28 cellular contexts compared by ENCODE assay signal in the genomic region with DNA sequence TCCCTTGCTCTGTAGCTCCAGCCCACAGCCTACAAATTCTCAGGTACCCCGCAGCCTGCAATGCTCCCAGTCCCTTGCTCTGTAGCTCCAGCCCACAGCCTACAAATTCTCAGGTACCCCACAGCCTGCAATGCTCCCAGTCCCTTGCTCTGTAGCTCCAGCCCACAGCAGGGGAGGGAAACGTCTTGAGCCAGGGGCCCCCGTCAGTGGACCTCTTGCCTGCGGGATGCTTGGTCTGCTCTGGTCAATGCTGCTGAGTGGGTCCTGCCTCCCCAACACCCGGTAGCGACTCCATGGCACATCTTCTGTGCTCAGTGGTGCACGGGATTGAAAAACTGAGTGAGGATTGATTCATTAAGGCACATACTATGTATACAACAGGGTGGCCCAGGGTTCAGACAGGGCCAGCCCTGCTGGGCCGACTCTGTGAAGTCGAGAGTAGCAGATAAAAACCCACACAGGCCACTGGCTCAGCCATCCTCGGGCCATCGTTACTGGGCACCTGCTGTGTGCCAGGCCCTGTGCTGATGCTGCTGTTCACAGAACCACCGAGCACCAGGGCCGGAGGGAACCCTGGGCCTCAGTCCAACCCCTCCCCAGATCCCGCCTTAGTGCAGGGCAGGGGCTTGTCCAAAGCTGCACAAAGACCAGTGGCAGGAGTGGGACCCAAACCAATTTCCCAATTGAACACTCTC.
DNase-seq lines count a peak whose midpoint lies in the region; ATAC-seq, FAIRE-seq and TF ChIP-seq lines count a peak whose summit lies in the region.
"Had no signal": no experiment of that assay in that cellular context is flagged by ENCODE, and none has a peak within 500 bp of the region (broad histone marks: within the 10 kb centered on the region; RNA-seq: fewer than 3 reads in every experiment).

No MANE protein-coding gene starts in this region.

- TF ChIP-seq POLR2A in right lobe of liver (IDR thresholded peaks at IDR 0.05) (no peak), HepG2 (IDR thresholded peaks at IDR 0.05; ENCODE audit: insufficient read depth in 1 of 2, low read depth in 2 of 2, low read length in 2 of 2) (no peak)

- no peaks in the 10 kb centered on the region for H4K20me1 ChIP-seq in HepG2 (ENCODE audit: insufficient read depth, low read length)

- no peak for TF ChIP-seq RAD21 in HepG2 (CRISPR knock-in tag; IDR thresholded peaks at IDR 0.05)

- H3K27me3 ChIP-seq in right lobe of liver: no peaks in the 10 kb centered on the region
- no peaks in the 10 kb centered on the region for H3K27me3 ChIP-seq in HepG2 (ENCODE audit: control insufficient read depth in 1 of 2, insufficient read depth in 2 of 2, low read length in 2 of 2)
- H3K27me3 ChIP-seq: ascending aorta, colonic mucosa had no signal

- CTCF ChIA-PET in HepG2 (lab: Yijun Ruan, JAX; ENCODE audit: low intra/inter-chr PET ratio, low total read pairs): interaction anchor here (1.2 to 1.3 kb wide), 2 partner anchors 71 to 350 kb away, joined by 3 to 7 read pairs; no protein-coding TSS in a partner anchor

- H3K4me2 ChIP-seq in HepG2 (ENCODE audit: low read depth, low read length): no peak overlapping the region
- H3K4me2 ChIP-seq: PC-9 had no signal

- TF ChIP-seq EP300 in HepG2 (IDR thresholded peaks at IDR 0.05; ENCODE audit: low read depth in 2 of 2, low read length in 2 of 2): no peak
- no peak for TF ChIP-seq EP300 in HepG2 (CRISPR knock-in tag; IDR thresholded peaks at IDR 0.05; ENCODE audit: borderline replicate concordance)

- H2AFZ ChIP-seq in HepG2 (ENCODE audit: low read length): no peak overlapping the region
- H2AFZ ChIP-seq: PC-9 had no signal

- intact Hi-C loops in right lobe of liver (cut with DNase I) (loop anchor here (10.0 kb wide), 2 partner anchors 347 to 357 kb away; no protein-coding TSS in a partner anchor), HepG2 (cut with micrococcal nuclease; ENCODE audit: unreplicated experiment) (loop anchor here (5.0 to 10.0 kb wide), 2 partner anchors 177 to 420 kb away; no protein-coding TSS in a partner anchor)

- no peaks in the 10 kb centered on the region for H3K36me3 Mint-ChIP-seq in neural crest cell (ENCODE audit: low read depth)
- H3K36me3 Mint-ChIP-seq: activated naive CD4-positive, alpha-beta T cell treated with anti-CD3 and anti-CD28 coated beads, Interleukin-2, amount 50 U/mL, for 72 hours; stimulated activated naive B cell treated with anti-CD40 and anti-IgM and Interleukin-4, amounts not matched to agents 10 μg/mL and 1 μg/mL and 100 μg/mL, for 72 hours; type B pancreatic cell had no signal

- DNase-seq in activated CD4-positive, CD25-positive, alpha-beta regulatory T cell treated with anti-CD3 and anti-CD28 coated beads, Interleukin-2, amount 50 U/mL, for 72 hours: peak; percentile 20
- no peak for DNase-seq in activated CD4-positive, CD25-positive, alpha-beta regulatory T cell (lab: John Stamatoyannopoulos, UW)
- DNase-seq in right lobe of liver: peak; percentile 4 to 46 (median 31)
- DNase-seq in HepG2 (ENCODE audit: low spot score): no peak
- DNase-seq in neural crest cell (ENCODE audit: low read depth, low spot score): no peak
- DNase-seq in NCI-H1417 (lab: John Stamatoyannopoulos, UW): no peak
- no peak for DNase-seq in DMS79 (lab: John Stamatoyannopoulos, UW)
- DNase-seq: activated CD4-positive, alpha-beta T cell treated with anti-CD3 and anti-CD28 coated beads, Interleukin-2, amount 50 U/mL, for 1 hour; C1 segment of cervical spinal cord; colonic mucosa; effector CD8-positive, alpha-beta T cell; left ventricle myocardium inferior; NCI-H2081 treated with DMSO at 0.1 percent for 48 hours; NCI-H345; nucleus accumbens; PC-9; stimulated activated naive B cell treated with anti-CD40 and anti-IgM and Interleukin-4, amounts not matched to agents 10 μg/mL and 1 μg/mL and 100 μg/mL, for 72 hours; substantia nigra had no signal

- in situ Hi-C loops in HepG2 (cut with HindIII; ENCODE audit: extremely low pct_ligation_motif_present, low pct_unique_long_range_greater_than_20kb): loop anchor here (5.0 kb wide), 1 partner anchor 350 kb away; no protein-coding TSS in a partner anchor

- H3K9me3 ChIP-seq in right lobe of liver (no peaks in the 10 kb centered on the region), HepG2 (ENCODE audit: low read length) (0 out of 2 replicates have a peak, but pooled peaks cover 1% of the 10 kb centered on the region)
- H3K9me3 ChIP-seq: ascending aorta, Caco-2, colonic mucosa, left ventricle myocardium inferior had no signal

- H3K27me3 Mint-ChIP-seq in neural crest cell (ENCODE audit: low read depth): no peaks in the 10 kb centered on the region
- H3K27me3 Mint-ChIP-seq: stimulated activated naive B cell treated with anti-CD40 and anti-IgM and Interleukin-4, amounts not matched to agents 10 μg/mL and 1 μg/mL and 100 μg/mL, for 72 hours; type B pancreatic cell had no signal

- H3K9ac ChIP-seq in HepG2 (ENCODE audit: insufficient read depth, low read depth, low read length): no peak overlapping the region

- no peak for FAIRE-seq in HepG2 (lab: Jason Lieb, UNC)

- ATAC-seq in right lobe of liver (no peak), HepG2 (no peak), HG03469 (IDR thresholded peaks at IDR 0.05; ENCODE audit: unreplicated experiment) (no peak)

- H3K36me3 ChIP-seq in right lobe of liver: peaks cover 0 to 65% (median 17%) of the 10 kb centered on the region in 4 donors
- H3K36me3 ChIP-seq in HepG2 (replicated peaks in 1 of 2; ENCODE audit: control insufficient read depth in 1 of 2, insufficient read depth in 2 of 2, low read length in 2 of 2): no peaks in the 10 kb centered on the region
- H3K36me3 ChIP-seq: ascending aorta, colonic mucosa, left ventricle myocardium inferior had no signal

- no TSS peak for BruUV-seq in HepG2 (replicated peaks; lab: Mats Ljungman, UMichigan)

- H3K27ac ChIP-seq in right lobe of liver: no peak overlapping the region
- H3K27ac ChIP-seq in HepG2 (ENCODE audit: extremely low read length, insufficient read depth, low read length): no peak overlapping the region
- H3K27ac ChIP-seq: 22Rv1, ascending aorta, colonic mucosa, HL-60, left ventricle myocardium inferior, PC-9, VCaP had no signal

- peaks cover 9% of the 10 kb centered on the region for H3K4me1 Mint-ChIP-seq in neural crest cell

- TF ChIP-seq CTCF in right lobe of liver (IDR thresholded peaks at IDR 0.05) (no peak), HepG2 (CRISPR knock-in tag; IDR thresholded peaks at IDR 0.05) (no peak), neural crest cell (conservative IDR thresholded peaks at IDR 0.05) (no peak)

- 96% methylated on average over 7 of the region's 14 CpGs for WGBS in right lobe of liver (ENCODE audit: insufficient coverage, low coverage, low lambda C conversion rate, missing lambda C conversion rate)
- WGBS in HepG2 (ENCODE audit: low lambda C conversion rate): 96% methylated on average over 11 of the region's 14 CpGs

- POLR2A ChIA-PET in HepG2 (lab: Yijun Ruan, JAX): no interaction called here

- H3K4me1 ChIP-seq in right lobe of liver: no peaks in the 10 kb centered on the region
- no peaks in the 10 kb centered on the region for H3K4me1 ChIP-seq in HepG2 (ENCODE audit: insufficient read depth, low read length)
- H3K4me1 ChIP-seq: ascending aorta, Caco-2, colonic mucosa had no signal

- peak overlapping the region; percentile 71 for H3K27ac Mint-ChIP-seq in neural crest cell (ENCODE audit: unreplicated experiment)
- H3K27ac Mint-ChIP-seq: activated naive CD4-positive, alpha-beta T cell treated with anti-CD3 and anti-CD28 coated beads, Interleukin-2, amount 50 U/mL, for 72 hours; activated T-helper 1 cell treated with anti-CD3 and anti-CD28 coated beads, Interleukin-12 subunit alpha, Interleukin-12 subunit beta, Interleukin-2, Interleukin-4 antibody, amounts not matched to agents 30 ng/mL and 10 ng/mL and 1 ng/mL, durations not matched to agents 14 hours and 24 hours and 36 hours; T-helper 2 cell treated with Interferon-gamma antibody and Interleukin-4, amounts not matched to agents 5 μg/mL and 100 μg/mL, for 36 hours; type B pancreatic cell had no signal

- H3K4me3 Mint-ChIP-seq in neural crest cell: no peak overlapping the region
- H3K4me3 Mint-ChIP-seq: activated T-helper 1 cell treated with anti-CD3 and anti-CD28 coated beads, Interleukin-12 subunit alpha, Interleukin-12 subunit beta, Interleukin-2, Interleukin-4 antibody, amounts not matched to agents 30 ng/mL and 10 ng/mL and 1 ng/mL, durations not matched to agents 14 hours and 24 hours and 36 hours; stimulated activated naive B cell treated with anti-CD40 and anti-IgM and Interleukin-4, amounts not matched to agents 10 μg/mL and 1 μg/mL and 100 μg/mL, for 72 hours; T-helper 2 cell treated with Interferon-gamma antibody and Interleukin-4, amounts not matched to agents 5 μg/mL and 100 μg/mL, for 36 hours; type B pancreatic cell had no signal

- no peaks in the 10 kb centered on the region for H3K9me3 Mint-ChIP-seq in neural crest cell
- H3K9me3 Mint-ChIP-seq: activated naive CD4-positive, alpha-beta T cell treated with anti-CD3 and anti-CD28 coated beads, Interleukin-2, amount 50 U/mL, for 72 hours; activated T-helper 1 cell treated with anti-CD3 and anti-CD28 coated beads, Interleukin-12 subunit alpha, Interleukin-12 subunit beta, Interleukin-2, Interleukin-4 antibody, amounts not matched to agents 30 ng/mL and 10 ng/mL and 1 ng/mL, durations not matched to agents 14 hours and 24 hours and 36 hours; stimulated activated naive B cell treated with anti-CD40 and anti-IgM and Interleukin-4, amounts not matched to agents 10 μg/mL and 1 μg/mL and 100 μg/mL, for 72 hours; T-helper 2 cell treated with Interferon-gamma antibody and Interleukin-4, amounts not matched to agents 5 μg/mL and 100 μg/mL, for 36 hours; type B pancreatic cell had no signal

- H3K4me3 ChIP-seq in right lobe of liver (no peak overlapping the region), HepG2 (replicated peaks in 1 of 3; ENCODE audit: insufficient read depth in 1 of 3, low read depth in 2 of 3, low read length in 3 of 3) (no peak overlapping the region)
- H3K4me3 ChIP-seq: ascending aorta, colonic mucosa, left ventricle myocardium inferior, PC-9 had no signal

- no peaks in the 10 kb centered on the region for H3K79me2 ChIP-seq in HepG2 (ENCODE audit: insufficient read depth, low read length)

TF ChIP-seq in HepG2, 621 proteins besides CTCF, POLR2A, EP300 and RAD21 (continues in another document):
- TF ChIP-seq ZNF761 (CRISPR knock-in tag; conservative IDR thresholded peaks at IDR 0.05) (no peak), ZUFSP (CRISPR knock-in tag; IDR thresholded peaks at IDR 0.05; ENCODE audit: borderline replicate concordance) (no peak)

Comparison
In these comparisons a context has a peak if more than half of its experiments do, and no peak if none do; other contexts are left out.
1. DNase-seq: peak in activated CD4-positive, CD25-positive, alpha-beta regulatory T cell treated with anti-CD3 and anti-CD28 coated beads, Interleukin-2, amount 50 U/mL, for 72 hours (single experiment) and right lobe of liver (3 of 3); none in activated CD4-positive, CD25-positive, alpha-beta regulatory T cell (0 of 4), HepG2 (single experiment), neural crest cell (single experiment), NCI-H1417 (0 of 3) and DMS79 (single experiment).